In the genomic region with DNA sequence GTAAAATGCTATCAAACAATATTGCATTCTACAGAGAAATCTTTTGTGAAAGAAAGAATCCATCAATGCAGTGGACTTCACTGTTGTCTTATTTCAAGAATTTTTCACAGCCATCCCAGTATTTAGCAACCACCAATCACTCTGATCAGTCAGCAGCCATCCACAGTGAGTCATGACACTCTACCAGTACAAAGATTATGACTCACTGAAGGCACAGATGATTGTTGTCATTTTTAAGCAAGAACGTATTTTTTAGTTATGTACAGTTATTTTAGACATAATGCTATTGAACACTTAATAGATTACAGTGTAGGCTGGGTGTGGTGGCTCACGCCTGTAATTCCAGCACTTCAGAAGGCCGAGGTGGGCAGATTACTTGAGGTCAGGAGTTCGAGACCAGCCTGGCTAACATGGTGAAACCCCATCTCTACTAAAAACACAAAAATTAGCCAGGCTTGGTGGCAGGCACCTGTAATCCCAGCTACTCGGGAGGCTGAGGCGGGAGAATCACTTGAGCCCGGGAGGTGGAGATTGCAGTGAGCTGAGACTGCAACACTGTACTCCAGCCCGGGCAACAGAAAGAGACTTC, we compare ENCODE assay signal across 8 cellular contexts. TPM values are rescaled to one million over a fixed set of nuclear protein-coding genes. Genes with fewer than 3 reads are reported as not detected.
DNase-seq lines count a peak whose midpoint lies in the region; ATAC-seq, FAIRE-seq and TF ChIP-seq lines count a peak whose summit lies in the region.
"Not testable (repeated sequence)": the region's sequence is repeated elsewhere in the genome, so short reads cannot be mapped to it uniquely, and the experiment has no call there.

No MANE protein-coding gene starts in this region.

- not testable (repeated sequence) for H3K79me2 ChIP-seq in GM23248 (ENCODE audit: insufficient read depth)

- peaks cover 23% of the 10 kb centered on the region for H3F3A ChIP-seq in GM23248 (ENCODE audit: insufficient read depth)

- not testable (repeated sequence) for TF ChIP-seq CTCF in AG04449 (IDR thresholded peaks at IDR 0.05; ENCODE audit: insufficient read depth, low read length, missing control alignments); NB4 (IDR thresholded peaks at IDR 0.05; ENCODE audit: low read depth, low read length); adrenal gland (IDR thresholded peaks at IDR 0.05); epithelial cell of esophagus (IDR thresholded peaks at IDR 0.05; ENCODE audit: insufficient read depth, low read depth, low read length, missing control alignments); kidney epithelial cell (IDR thresholded peaks at IDR 0.05; ENCODE audit: insufficient read depth, low read length, poor library complexity, severe bottlenecking)

- not testable (repeated sequence) for TF ChIP-seq POLR2A in NB4 (IDR thresholded peaks at IDR 0.05; ENCODE audit: extremely low read depth, insufficient read length); adrenal gland (IDR thresholded peaks at IDR 0.05)

- H3K9ac ChIP-seq in GM23248: not testable (repeated sequence)

- not testable (repeated sequence) for H3K36me3 ChIP-seq in GM23248 (ENCODE audit: low read depth); adrenal gland (replicated peaks in 1 of 2); kidney epithelial cell (ENCODE audit: control insufficient read depth, insufficient read depth, low read length); small intestine (ENCODE audit: control insufficient read depth in 2 of 2, insufficient read depth in 2 of 2, low read length in 2 of 2)

- peaks cover 4 to 16% (median 14%) of the 10 kb centered on the region in 3 donors for H3K9me3 Mint-ChIP-seq in T-cell

- POLR2A ChIA-PET in AG04449 (lab: Yijun Ruan, JAX); T-cell (lab: Charles Lee): not testable (repeated sequence)

- peak in 3 of 4 experiments; percentile 55 to 69 (median 62) for ATAC-seq in T-cell (replicated peaks in 1 of 4)

- peaks cover 31% of the 10 kb centered on the region for H3K4me1 ChIP-seq in GM23248 (ENCODE audit: insufficient read depth)
- not testable (repeated sequence) for H3K4me1 ChIP-seq in adrenal gland (replicated peaks in 1 of 2); small intestine (ENCODE audit: control insufficient read depth in 2 of 2, insufficient read depth in 1 of 2, low read depth in 1 of 2, low read length in 1 of 2)

- not testable (repeated sequence) for H3K4me1 Mint-ChIP-seq in T-cell

- not testable (repeated sequence) for H3K36me3 Mint-ChIP-seq in T-cell

- not testable (repeated sequence) for H4K20me1 ChIP-seq in GM23248 (ENCODE audit: insufficient read depth)

- CTCF ChIA-PET in AG04449 (lab: Yijun Ruan, JAX); T-cell (lab: Charles Lee): not testable (repeated sequence)

- 40 to 45% methylated on average over 8 of the region's 8 CpGs for WGBS in GM23248 (ENCODE audit: low coverage in 1 of 2, low lambda C conversion rate in 2 of 2, missing lambda C conversion rate in 2 of 2), 2 experiments
- WGBS in adrenal gland, 4 donors: 72 to 86% (median 82%) methylated on average over 8 of the region's 8 CpGs
- 57 to 73% (median 67%) methylated on average over 8 of the region's 8 CpGs for WGBS in small intestine, 3 donors

- H3K27ac Mint-ChIP-seq in T-cell: not testable (repeated sequence)

- not testable (repeated sequence) for H3K4me3 Mint-ChIP-seq in T-cell

- H2AFZ ChIP-seq in GM23248: not testable (repeated sequence)

- H3K9me2 ChIP-seq in GM23248 (ENCODE audit: insufficient read depth): not testable (repeated sequence)

- not testable (repeated sequence) for H3K9me3 ChIP-seq in GM23248 (ENCODE audit: low read depth); adrenal gland (replicated peaks in 1 of 3); small intestine (ENCODE audit: control insufficient read depth, low read depth)

- intact Hi-C loops in adrenal gland (cut with DNase I): not testable (repeated sequence)

- not testable (repeated sequence) for H3K27me3 Mint-ChIP-seq in T-cell

- peak overlapping the region; percentile 27 for H3K4me2 ChIP-seq in GM23248 (ENCODE audit: unreplicated experiment)

- not testable (repeated sequence) for FAIRE-seq in small intestine (lab: Jason Lieb, UNC)

- not testable (repeated sequence) for H3K27me3 ChIP-seq in GM23248 (replicated peaks; ENCODE audit: insufficient read depth); adrenal gland; kidney epithelial cell (ENCODE audit: control insufficient read depth, insufficient read depth, low read length); small intestine (ENCODE audit: control insufficient read depth in 2 of 2, insufficient read depth in 2 of 2, low read length in 2 of 2)

- DNase-seq in AG04449 (ENCODE audit: low read depth, low spot score) (peak; percentile 65), GM23248 (peak; percentile 95), NB4 (ENCODE audit: low read depth) (peak; percentile 31), adrenal gland (peak in 4 of 7 donors; percentile 17 to 50 (median 37)), epithelial cell of esophagus (ENCODE audit: low read depth) (peak; percentile 88), kidney epithelial cell (ENCODE audit: low read depth) (peak; percentile 63), small intestine (peak; percentile 6)
- DNase-seq in T-cell: not testable (repeated sequence)

- peak overlapping the region; percentile 71 for H3K27ac ChIP-seq in GM23248
- H3K27ac ChIP-seq in adrenal gland; small intestine (ENCODE audit: low read depth in 1 of 2, low read length in 1 of 2): not testable (repeated sequence)

- in situ Hi-C loops in GM23248 (cut with MboI): not testable (repeated sequence)

- H3K4me3 ChIP-seq in AG04449 (ENCODE audit: low read depth, low read length); GM23248; NB4 (ENCODE audit: low read depth, low read length); adrenal gland; epithelial cell of esophagus (ENCODE audit: low read length); kidney epithelial cell (ENCODE audit: low read depth, low read length); small intestine (ENCODE audit: low read depth in 1 of 2, low read length in 2 of 2): not testable (repeated sequence)

RNA-seq across cellular contexts. Expression of gene ERBIN, which starts 46.6 kb away (rescaled TPM):
- total RNA-seq in GM23248 (2014; rRNA removed; shearing (Covaris generic)): 110 and 112 TPM in 2 replicates
- polyA plus RNA-seq in GM23248 (2016; fragmentation: Nextera tagmentation; extraction: Ambion mirVana): 42.8 and 46.4 TPM in 2 replicates
- 100 to 1,000 TPM; 105 to 125 (median 112) TPM for total RNA-seq in T-cell
- total RNA-seq in adrenal gland: 10 to 100 TPM; 29.3 to 74.0 (median 47.9) TPM
- 10 to 100 TPM; 10.7 to 48.7 (median 15.0) TPM for polyA plus RNA-seq in adrenal gland
- total RNA-seq in kidney epithelial cell: 58.1 and 66.6 TPM in 2 replicates
- 10 to 100 TPM; 17.5 to 50.8 (median 29.7) TPM for polyA plus RNA-seq in small intestine
